In the genomic region with DNA sequence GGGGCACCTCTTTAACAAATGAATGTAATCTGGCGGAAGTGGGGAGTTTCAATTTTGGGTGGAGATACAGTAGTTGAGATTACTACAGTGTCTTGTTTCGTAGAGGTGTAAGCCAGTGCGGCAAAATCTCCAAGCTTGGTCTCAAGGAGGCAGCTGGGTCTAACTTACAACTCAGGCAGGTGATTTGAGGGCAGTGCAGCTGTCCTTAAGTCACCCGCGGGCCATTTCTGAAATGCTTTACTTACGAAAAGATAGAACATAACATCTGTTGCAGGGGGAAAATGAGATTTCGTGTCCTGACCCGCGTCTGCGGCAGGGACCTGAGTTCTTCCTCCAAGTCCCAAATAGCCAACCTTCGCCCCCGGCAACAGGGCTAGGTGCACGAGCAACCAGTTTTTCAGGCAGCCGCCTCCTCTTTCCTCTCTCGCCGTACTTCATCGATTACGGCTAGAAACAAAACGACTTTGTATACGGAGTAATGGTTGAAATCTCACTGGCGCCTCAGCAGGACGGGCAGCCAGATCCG, we compare ENCODE assay signal across 1 cellular context.
TF ChIP-seq lines count a peak whose summit lies in the region.

No MANE protein-coding gene starts in this region.

TF ChIP-seq in GM12878, 131 proteins besides CTCF, POLR2A, EP300 and RAD21 (continues in another document):
- TF ChIP-seq JUND (IDR thresholded peaks at IDR 0.05; ENCODE audit: low read depth, low read length) (no peak), NBN (IDR thresholded peaks at IDR 0.05) (peak; percentile 76; the same call in 1 of the 2 replicates), PAX8 (IDR thresholded peaks at IDR 0.05) (no peak), HDAC6 (IDR thresholded peaks at IDR 0.05; ENCODE audit: unreplicated experiment) (no peak), STAT1 (conservative IDR thresholded peaks at IDR 0.05) (no peak), ATF7 (IDR thresholded peaks at IDR 0.05; ENCODE audit: low read depth) (0 out of 2 replicates have a peak, but pooled peaks have one; percentile 7), IRF3 (IDR thresholded peaks at IDR 0.05) (no peak), JUNB (IDR thresholded peaks at IDR 0.05) (no peak), ZNF622 (IDR thresholded peaks at IDR 0.05) (no peak), NR2C1 (IDR thresholded peaks at IDR 0.05) (no peak), HDGF (IDR thresholded peaks at IDR 0.05) (no peak), USF1 (IDR thresholded peaks at IDR 0.05; ENCODE audit: borderline replicate concordance, extremely low read length, insufficient read depth, low read depth, low read length) (no peak), STAT3 (IDR thresholded peaks at IDR 0.05; ENCODE audit: low read depth, low read length) (no peak), ZNF217 (IDR thresholded peaks at IDR 0.05) (no peak), SMAD5 (IDR thresholded peaks at IDR 0.05; ENCODE audit: low read depth) (no peak), SIN3A (IDR thresholded peaks at IDR 0.05; ENCODE audit: low read depth, low read length) (no peak; the same call in 1 of the 2 replicates), IRF4 (IDR thresholded peaks at IDR 0.05; ENCODE audit: low read depth, low read length) (no peak), REST (IDR thresholded peaks at IDR 0.05; ENCODE audit: low read depth, low read length) (no peak), ELK1 (IDR thresholded peaks at IDR 0.05; ENCODE audit: low read depth, low read length) (no peak), PBX3 (IDR thresholded peaks at IDR 0.05; ENCODE audit: insufficient replicate concordance, low read depth, low read length) (no peak), RBBP5 (conservative IDR thresholded peaks at IDR 0.05) (no peak), ZZZ3 (IDR thresholded peaks at IDR 0.05; ENCODE audit: control insufficient read depth, insufficient read length, low read depth) (no peak), ZSCAN29 (IDR thresholded peaks at IDR 0.05) (no peak), TAF1 (IDR thresholded peaks at IDR 0.05; ENCODE audit: borderline replicate concordance, low read depth, low read length) (no peak), ASH2L (IDR thresholded peaks at IDR 0.05; ENCODE audit: borderline replicate concordance, low read depth) (0 out of 2 replicates have a peak, but pooled peaks have one; percentile 49), CHD2 (IDR thresholded peaks at IDR 0.05; ENCODE audit: borderline replicate concordance, low read depth, low read length) (no peak), MTA3 (IDR thresholded peaks at IDR 0.05; ENCODE audit: borderline replicate concordance, low read length) (no peak), CEBPB (IDR thresholded peaks at IDR 0.05; ENCODE audit: borderline replicate concordance in 1 of 2, low read depth in 2 of 2, low read length in 2 of 2) (no peak), ZNF592 (IDR thresholded peaks at IDR 0.05) (no peak), ZNF384 (IDR thresholded peaks at IDR 0.05; ENCODE audit: borderline replicate concordance, low read depth, low read length) (no peak), SPI1 (IDR thresholded peaks at IDR 0.05; ENCODE audit: borderline replicate concordance, insufficient read depth, low read depth, low read length) (peak; percentile 40; the same call in 1 of the 2 replicates), SUPT20H (IDR thresholded peaks at IDR 0.05; ENCODE audit: borderline replicate concordance, control insufficient read depth, low read depth, low read length) (no peak)
- TF ChIP-seq, protein P1, sequence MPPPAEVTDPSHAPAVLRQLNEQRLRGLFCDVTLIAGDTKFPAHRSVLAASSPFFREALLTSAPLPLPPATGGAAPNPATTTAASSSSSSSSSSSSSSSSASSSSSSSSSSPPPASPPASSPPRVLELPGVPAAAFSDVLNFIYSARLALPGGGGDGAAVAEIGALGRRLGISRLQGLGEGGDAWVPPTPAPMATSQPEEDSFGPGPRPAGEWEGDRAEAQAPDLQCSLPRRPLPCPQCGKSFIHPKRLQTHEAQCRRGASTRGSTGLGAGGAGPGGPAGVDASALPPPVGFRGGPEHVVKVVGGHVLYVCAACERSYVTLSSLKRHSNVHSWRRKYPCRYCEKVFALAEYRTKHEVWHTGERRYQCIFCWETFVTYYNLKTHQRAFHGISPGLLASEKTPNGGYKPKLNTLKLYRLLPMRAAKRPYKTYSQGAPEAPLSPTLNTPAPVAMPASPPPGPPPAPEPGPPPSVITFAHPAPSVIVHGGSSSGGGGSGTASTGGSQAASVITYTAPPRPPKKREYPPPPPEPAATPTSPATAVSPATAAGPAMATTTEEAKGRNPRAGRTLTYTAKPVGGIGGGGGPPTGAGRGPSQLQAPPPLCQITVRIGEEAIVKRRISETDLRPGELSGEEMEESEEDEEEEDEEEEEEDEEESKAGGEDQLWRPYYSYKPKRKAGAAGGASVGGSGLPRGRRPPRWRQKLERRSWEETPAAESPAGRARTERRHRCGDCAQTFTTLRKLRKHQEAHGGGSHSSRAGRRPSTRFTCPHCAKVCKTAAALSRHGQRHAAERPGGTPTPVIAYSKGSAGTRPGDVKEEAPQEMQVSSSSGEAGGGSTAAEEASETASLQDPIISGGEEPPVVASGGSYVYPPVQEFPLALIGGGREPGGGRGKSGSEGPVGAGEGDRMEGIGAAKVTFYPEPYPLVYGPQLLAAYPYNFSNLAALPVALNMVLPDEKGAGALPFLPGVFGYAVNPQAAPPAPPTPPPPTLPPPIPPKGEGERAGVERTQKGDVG (CRISPR knock-in tag; IDR thresholded peaks at IDR 0.05): no peak
- TF ChIP-seq, protein P2, sequence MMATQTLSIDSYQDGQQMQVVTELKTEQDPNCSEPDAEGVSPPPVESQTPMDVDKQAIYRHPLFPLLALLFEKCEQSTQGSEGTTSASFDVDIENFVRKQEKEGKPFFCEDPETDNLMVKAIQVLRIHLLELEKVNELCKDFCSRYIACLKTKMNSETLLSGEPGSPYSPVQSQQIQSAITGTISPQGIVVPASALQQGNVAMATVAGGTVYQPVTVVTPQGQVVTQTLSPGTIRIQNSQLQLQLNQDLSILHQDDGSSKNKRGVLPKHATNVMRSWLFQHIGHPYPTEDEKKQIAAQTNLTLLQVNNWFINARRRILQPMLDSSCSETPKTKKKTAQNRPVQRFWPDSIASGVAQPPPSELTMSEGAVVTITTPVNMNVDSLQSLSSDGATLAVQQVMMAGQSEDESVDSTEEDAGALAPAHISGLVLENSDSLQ (IDR thresholded peaks at IDR 0.05): no peak
- TF ChIP-seq, protein P3, sequence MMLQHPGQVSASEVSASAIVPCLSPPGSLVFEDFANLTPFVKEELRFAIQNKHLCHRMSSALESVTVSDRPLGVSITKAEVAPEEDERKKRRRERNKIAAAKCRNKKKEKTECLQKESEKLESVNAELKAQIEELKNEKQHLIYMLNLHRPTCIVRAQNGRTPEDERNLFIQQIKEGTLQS (IDR thresholded peaks at IDR 0.05; ENCODE audit: borderline replicate concordance, extremely low read depth, low read depth, low read length): no peak
